Comparison of ENCODE assay signal across 12 cellular contexts in genomic region chr19:8342316-8342683, GRCh38. TPM values are rescaled to one million over a fixed set of nuclear protein-coding genes. Genes with fewer than 3 reads are reported as not detected.
DNase-seq lines count a peak whose midpoint lies in the region; ATAC-seq and TF ChIP-seq lines count a peak whose summit lies in the region.
"Had no signal": no experiment of that assay in that cellular context is flagged by ENCODE, and none has a peak within 500 bp of the region (broad histone marks: within the 10 kb centered on the region; RNA-seq: fewer than 3 reads in every experiment).

No MANE protein-coding gene starts in this region.

- TF ChIP-seq CTCF in heart right ventricle (IDR thresholded peaks at IDR 0.05): no peak
- TF ChIP-seq CTCF in dorsolateral prefrontal cortex (IDR thresholded peaks at IDR 0.05 in 54 of 56, conservative IDR thresholded peaks at IDR 0.05 in 2 of 56; ENCODE audit: low read depth in 1 of 56, partially characterized antibody in 56 of 56): no peak
- TF ChIP-seq CTCF in mesothelial cell of epicardium (IDR thresholded peaks at IDR 0.05; ENCODE audit: unreplicated experiment): no peak
- TF ChIP-seq CTCF in uterus (IDR thresholded peaks at IDR 0.05): no peak

- TF ChIP-seq POLR2A in uterus (IDR thresholded peaks at IDR 0.05): no peak

- WGBS in heart right ventricle, 2 donors: 29 to 34% methylated on average over 14 of the region's 14 CpGs

- H3K27ac ChIP-seq in heart right ventricle: peak overlapping the region; percentile 90 to 99 (median 97)
- peak overlapping the region in 46 of 59 donors; percentile 7 to 91 (median 76) for H3K27ac ChIP-seq in dorsolateral prefrontal cortex
- H3K27ac ChIP-seq in uterus: peak overlapping the region; percentile 75 to 83

- peaks cover 59% of the 10 kb centered on the region for H3K27me3 Mint-ChIP-seq in mesothelial cell of epicardium (ENCODE audit: low read depth)

- H3K4me1 Mint-ChIP-seq in mesothelial cell of epicardium: no peaks in the 10 kb centered on the region

- no peaks in the 10 kb centered on the region for H3K36me3 ChIP-seq in heart right ventricle
- no peaks in the 10 kb centered on the region for H3K36me3 ChIP-seq in uterus

- H3K36me3 Mint-ChIP-seq in mesothelial cell of epicardium: no peaks in the 10 kb centered on the region

- no peak for DNase-seq in heart right ventricle
- DNase-seq in Right ventricle myocardium inferior (ENCODE audit: missing footprints): no peak
- DNase-seq in dorsolateral prefrontal cortex: no peak
- no peak for DNase-seq in mesothelial cell of epicardium (ENCODE audit: low spot score in 2 of 2, unreplicated experiment in 2 of 2)
- DNase-seq in uterus: no peak
- DNase-seq in GM19240 (ENCODE audit: insufficient read length, low spot score): no peak
- DNase-seq: cortex of kidney, GF-D8, KG1, NCI-H2171 had no signal

- ATAC-seq in heart right ventricle (peak in 1 of 8 donors; percentile 0), Right ventricle myocardium inferior (no peak), HG03097 (IDR thresholded peaks at IDR 0.05; ENCODE audit: low FRiP score, unreplicated experiment) (no peak), GM18517 (IDR thresholded peaks at IDR 0.05; ENCODE audit: unreplicated experiment) (no peak)

- H3K9me3 ChIP-seq in heart right ventricle (no peaks in the 10 kb centered on the region), uterus (no peaks in the 10 kb centered on the region)

- no peaks in the 10 kb centered on the region for H3K9me3 Mint-ChIP-seq in mesothelial cell of epicardium

- intact Hi-C loops in heart right ventricle (cut with DNase I): loop anchor here in 2 of 10 donors (2.0 to 10.0 kb wide), 2 partner anchors 21 to 53 kb away; partner anchors contain the start of genes NDUFA7 (in 1 of the 2), RAB11B (in 1 of the 2) and RPS28 (in 1 of the 2)
- intact Hi-C loops in Right ventricle myocardium inferior (cut with DNase I): no loop called here
- intact Hi-C loops in dorsolateral prefrontal cortex (cut with DNase I): no loop called here
- intact Hi-C loops in uterus (cut with DNase I; ENCODE audit: low total_unique reads): no loop called here

- H3K4me3 ChIP-seq in heart right ventricle (peak overlapping the region; percentile 51 to 87 (median 70)), dorsolateral prefrontal cortex (peak overlapping the region in 55 of 59 donors; percentile 3 to 75 (median 62)), uterus (peak overlapping the region; percentile 31 to 39)

- no peak overlapping the region for H3K27ac Mint-ChIP-seq in mesothelial cell of epicardium

- H3K4me1 ChIP-seq in heart right ventricle (peaks cover 0 to 54% (median 28%) of the 10 kb centered on the region in 9 donors), uterus (no peaks in the 10 kb centered on the region)

- peaks cover 0 to 52% (median 0%) of the 10 kb centered on the region in 7 donors for H3K27me3 ChIP-seq in heart right ventricle
- peaks cover 0 to 31% (median 10%) of the 10 kb centered on the region in 45 donors for H3K27me3 ChIP-seq in dorsolateral prefrontal cortex
- peaks cover 0 to 9% of the 10 kb centered on the region in 2 donors for H3K27me3 ChIP-seq in uterus

- peak overlapping the region; percentile 8 for H3K4me3 Mint-ChIP-seq in mesothelial cell of epicardium

RNA-seq across cellular contexts. Expression of gene KANK3, which starts 0.8 kb away (rescaled TPM):
- total RNA-seq in heart right ventricle: 10 to 100 TPM; 10.2 to 26.1 (median 16.7) TPM
- polyA plus RNA-seq in heart right ventricle: 10 to 100 TPM; 23.8 to 34.0 TPM
- 20.5 TPM for total RNA-seq in Right ventricle myocardium inferior
- total RNA-seq in dorsolateral prefrontal cortex: 10 to 100 TPM in 66 of 120 experiments, 1 to 10 TPM in 54; 4.7 to 29.3 (median 10.7) TPM
- total RNA-seq in mesothelial cell of epicardium: 1.8 to 2.3 TPM (median 2.1 TPM) in 3 replicates
- total RNA-seq in uterus: 10 to 100 TPM in 3 of 4 donors, 1 to 10 TPM in 1; 4.1 to 36.6 (median 24.8) TPM

RNA-seq across cellular contexts. Expression of gene RPS28, which starts 21.0 kb away (rescaled TPM):
- total RNA-seq in heart right ventricle (1,000 to 10,000 TPM in 9 of 10 donors, 100 to 1,000 TPM in 1; 992 to 1,375 (median 1,101) TPM), Right ventricle myocardium inferior (1,212 TPM), dorsolateral prefrontal cortex (100 to 1,000 TPM; 395 to 973 (median 613) TPM), mesothelial cell of epicardium (1,343 to 1,395 TPM (median 1,352 TPM) in 3 replicates), uterus (1,000 to 10,000 TPM in 1 of 4 donors, 100 to 1,000 TPM in 2, 10 to 100 TPM in 1; 44.1 to 1,410 (median 360) TPM)
- 100 to 1,000 TPM; 883 to 920 TPM for polyA plus RNA-seq in heart right ventricle

RNA-seq across cellular contexts. Expression of gene NDUFA7, which starts 21.1 kb away (rescaled TPM):
- total RNA-seq in heart right ventricle: 100 to 1,000 TPM in 5 of 10 donors, 10 to 100 TPM in 5; 74.7 to 124 (median 99.7) TPM
- 100 to 1,000 TPM; 227 to 436 TPM for polyA plus RNA-seq in heart right ventricle
- 129 TPM for total RNA-seq in Right ventricle myocardium inferior
- total RNA-seq in dorsolateral prefrontal cortex: 10 to 100 TPM; 16.2 to 82.8 (median 42.0) TPM
- 35.4 to 43.1 TPM (median 40.3 TPM) in 3 replicates for total RNA-seq in mesothelial cell of epicardium
- 10 to 100 TPM in 1 of 4 donors, 1 to 10 TPM in 2, not detected in 1; 6.9 to 25.9 (median 8.8) TPM for total RNA-seq in uterus

RNA-seq across cellular contexts. Expression of gene ANGPTL4, which starts 21.7 kb away (rescaled TPM):
- total RNA-seq in heart right ventricle (100 to 1,000 TPM in 1 of 10 donors, 10 to 100 TPM in 1, 1 to 10 TPM in 8; 1.5 to 154 (median 4.5) TPM), Right ventricle myocardium inferior (24.6 TPM), dorsolateral prefrontal cortex (100 to 1,000 TPM in 14 of 120 experiments, 10 to 100 TPM in 104, 1 to 10 TPM in 2; 5.9 to 298 (median 35.7) TPM), mesothelial cell of epicardium (2.0 to 3.7 TPM (median 3.5 TPM) in 3 replicates), uterus (10 to 100 TPM in 3 of 4 donors, under 1 TPM in 1; 0.76 to 21.2 (median 13.5) TPM)
- polyA plus RNA-seq in heart right ventricle: 10 to 100 TPM; 11.3 to 28.7 TPM

RNA-seq across cellular contexts. Expression of gene CD320, which starts 34.1 kb away (rescaled TPM):
- total RNA-seq in heart right ventricle: 10 to 100 TPM; 20.3 to 38.9 (median 26.0) TPM
- polyA plus RNA-seq in heart right ventricle: 10 to 100 TPM; 50.8 to 81.2 TPM
- total RNA-seq in Right ventricle myocardium inferior: 32.9 TPM
- total RNA-seq in dorsolateral prefrontal cortex: 10 to 100 TPM; 20.4 to 47.3 (median 28.9) TPM
- total RNA-seq in mesothelial cell of epicardium: 42.0 to 44.5 TPM (median 42.8 TPM) in 3 replicates
- 10 to 100 TPM; 15.0 to 72.0 (median 26.2) TPM for total RNA-seq in uterus
